12 cellular contexts compared by ENCODE assay signal in genomic region chr1:228984646-228985631, GRCh38.
DNase-seq lines count a peak whose midpoint lies in the region; ATAC-seq and TF ChIP-seq lines count a peak whose summit lies in the region.
"Had no signal": no experiment of that assay in that cellular context is flagged by ENCODE, and none has a peak within 500 bp of the region (broad histone marks: within the 10 kb centered on the region; RNA-seq: fewer than 3 reads in every experiment).

No MANE protein-coding gene starts in this region.

- H2AFZ ChIP-seq in neural progenitor cell (replicated peaks): no peak overlapping the region
- H2AFZ ChIP-seq: GM23248 had no signal

- H3K27me3 Mint-ChIP-seq in dendritic cell treated with granulocyte-macrophage colony-stimulating factor and Interleukin-4, amounts not matched to agents 40 ng/mL and 50 ng/mL, for 4 days: no peaks in the 10 kb centered on the region
- H3K27me3 Mint-ChIP-seq in neural progenitor cell (ENCODE audit: insufficient read depth, low read depth) (peaks cover 14% of the 10 kb centered on the region), type B pancreatic cell (no peaks in the 10 kb centered on the region)

- no peak overlapping the region for H3K4me2 ChIP-seq in neural progenitor cell

- H3K9me3 Mint-ChIP-seq in dendritic cell treated with granulocyte-macrophage colony-stimulating factor and Interleukin-4, amounts not matched to agents 40 ng/mL and 50 ng/mL, for 4 days: no peaks in the 10 kb centered on the region
- H3K9me3 Mint-ChIP-seq in neural progenitor cell (no peaks in the 10 kb centered on the region), type B pancreatic cell (no peaks in the 10 kb centered on the region)

- H3K4me3 Mint-ChIP-seq in dendritic cell treated with granulocyte-macrophage colony-stimulating factor and Interleukin-4, amounts not matched to agents 40 ng/mL and 50 ng/mL, for 4 days: no peak overlapping the region
- no peak overlapping the region for H3K4me3 Mint-ChIP-seq in neural progenitor cell
- no peak overlapping the region for H3K4me3 Mint-ChIP-seq in type B pancreatic cell

- H3K27me3 ChIP-seq in neural progenitor cell: no peaks in the 10 kb centered on the region

- H3K36me3 Mint-ChIP-seq in dendritic cell treated with granulocyte-macrophage colony-stimulating factor and Interleukin-4, amounts not matched to agents 40 ng/mL and 50 ng/mL, for 4 days (ENCODE audit: low read depth): no peaks in the 10 kb centered on the region
- H3K36me3 Mint-ChIP-seq in neural progenitor cell (peaks cover 1% of the 10 kb centered on the region), type B pancreatic cell (no peaks in the 10 kb centered on the region)

- peak; percentile 56 for DNase-seq in activated effector memory CD4-positive, alpha-beta T cell treated with anti-CD3 and anti-CD28 coated beads, Interleukin-2, amount 50 U/mL, for 16 hours
- DNase-seq in activated effector memory CD4-positive, alpha-beta T cell treated with Interleukin-2 at 50 U/mL for 16 hours: no peak
- DNase-seq in neural progenitor cell (ENCODE audit: low spot score): no peak
- DNase-seq in type B pancreatic cell (ENCODE audit: extremely low spot score, unreplicated experiment): no peak
- DNase-seq in NCI-H1694 treated with DMSO at 0.1 percent for 48 hours (lab: John Stamatoyannopoulos, UW): no peak
- no peak for DNase-seq in C1 segment of cervical spinal cord (lab: John Stamatoyannopoulos, UW)
- DNase-seq: DMS53, GM23248, H7 had no signal

- no peak for TF ChIP-seq CTCF in neural progenitor cell (IDR thresholded peaks at IDR 0.05)
- no peak for TF ChIP-seq CTCF in type B pancreatic cell (conservative IDR thresholded peaks at IDR 0.05)

- H3K4me1 ChIP-seq in neural progenitor cell: peaks cover 34% of the 10 kb centered on the region

- no peaks in the 10 kb centered on the region for H4K20me1 ChIP-seq in neural progenitor cell (ENCODE audit: low read depth)

- no peak overlapping the region for H3K9ac ChIP-seq in neural progenitor cell
- H3K9ac ChIP-seq: GM23248 had no signal

- ATAC-seq in HG02678 (IDR thresholded peaks at IDR 0.05; ENCODE audit: unreplicated experiment): no peak

- H3F3A ChIP-seq in neural progenitor cell (ENCODE audit: low read depth): no peaks in the 10 kb centered on the region

- intact Hi-C loops in dendritic cell treated with granulocyte-macrophage colony-stimulating factor and Interleukin-4, amounts not matched to agents 40 ng/mL and 50 ng/mL, for 4 days (cut with micrococcal nuclease): no loop called here

- no peaks in the 10 kb centered on the region for H3K79me2 ChIP-seq in neural progenitor cell (ENCODE audit: low read depth)

- H3K4me3 ChIP-seq in neural progenitor cell: no peak overlapping the region
- H3K4me3 ChIP-seq: GM23248 had no signal

- peak overlapping the region; percentile 16 for H3K27ac Mint-ChIP-seq in dendritic cell treated with granulocyte-macrophage colony-stimulating factor and Interleukin-4, amounts not matched to agents 40 ng/mL and 50 ng/mL, for 4 days
- H3K27ac Mint-ChIP-seq in neural progenitor cell: peak overlapping the region; percentile 70
- peak overlapping the region; percentile 31 for H3K27ac Mint-ChIP-seq in type B pancreatic cell

- H3K36me3 ChIP-seq in neural progenitor cell: no peaks in the 10 kb centered on the region

- peaks cover 75% of the 10 kb centered on the region for H3K4me1 Mint-ChIP-seq in dendritic cell treated with granulocyte-macrophage colony-stimulating factor and Interleukin-4, amounts not matched to agents 40 ng/mL and 50 ng/mL, for 4 days (ENCODE audit: low read depth)
- H3K4me1 Mint-ChIP-seq in neural progenitor cell (peaks cover 59% of the 10 kb centered on the region), type B pancreatic cell (ENCODE audit: unreplicated experiment) (peaks cover 45% of the 10 kb centered on the region)

- no peaks in the 10 kb centered on the region for H3K9me3 ChIP-seq in neural progenitor cell (ENCODE audit: low read depth)

- H3K27ac ChIP-seq in neural progenitor cell: no peak overlapping the region
- H3K27ac ChIP-seq: 22Rv1, GM23248 had no signal

Comparison
In these comparisons a context has a peak if more than half of its experiments do, and no peak if none do; other contexts are left out.
1. H3K27ac Mint-ChIP-seq: peak in every context shown above with its lines; median percentile 70 in neural progenitor cell; 31 in type B pancreatic cell; 16 in dendritic cell treated with granulocyte-macrophage colony-stimulating factor and Interleukin-4, amounts not matched to agents 40 ng/mL and 50 ng/mL, for 4 days.